Comparison of ENCODE assay signal across 25 cellular contexts in genomic region chr17:62619413-62620155, GRCh38. TPM values are rescaled to one million over a fixed set of nuclear protein-coding genes. Genes with fewer than 3 reads are reported as not detected.
DNase-seq lines count a peak whose midpoint lies in the region; ATAC-seq, FAIRE-seq and TF ChIP-seq lines count a peak whose summit lies in the region.
"Had no signal": no experiment of that assay in that cellular context is flagged by ENCODE, and none has a peak within 500 bp of the region (broad histone marks: within the 10 kb centered on the region; RNA-seq: fewer than 3 reads in every experiment).

No MANE protein-coding gene starts in this region.

- TF ChIP-seq CTCF in astrocyte (IDR thresholded peaks at IDR 0.05; ENCODE audit: insufficient read depth, low read depth, low read length) (no peak), adrenal gland (IDR thresholded peaks at IDR 0.05) (no peak)

- no peak overlapping the region for H3K4me2 ChIP-seq in astrocyte (ENCODE audit: low read length)
- H3K4me2 ChIP-seq: smooth muscle cell had no signal

- peak overlapping the region; percentile 58 for H3K27ac Mint-ChIP-seq in astrocyte (ENCODE audit: unreplicated experiment)
- H3K27ac Mint-ChIP-seq: activated CD4-positive, alpha-beta T cell treated with anti-CD3 and anti-CD28 coated beads for 36 hours had no signal

- H3K4me3 ChIP-seq in astrocyte (ENCODE audit: insufficient read depth, low read depth, low read length) (no peak overlapping the region), adrenal gland (no peak overlapping the region)
- H3K4me3 ChIP-seq: colonic mucosa, SK-N-MC, smooth muscle cell had no signal

- no peak overlapping the region for H3K9ac ChIP-seq in astrocyte (ENCODE audit: low read length)

- H3K36me3 Mint-ChIP-seq in astrocyte (ENCODE audit: low read depth, unreplicated experiment): peaks cover 17% of the 10 kb centered on the region

- no peak for TF ChIP-seq POLR2A in adrenal gland (IDR thresholded peaks at IDR 0.05)

- no peaks in the 10 kb centered on the region for H3K79me2 ChIP-seq in astrocyte (ENCODE audit: insufficient read depth, low read length)

- ATAC-seq in sciatic nerve (peak; percentile 7), left lobe of liver (no peak)
- ATAC-seq: activated CD4-positive, alpha-beta T cell treated with anti-CD3 and anti-CD28 coated beads for 36 hours had no signal

- H3K27ac ChIP-seq in astrocyte (ENCODE audit: low read depth, low read length): no peak overlapping the region
- peak overlapping the region in 1 of 5 donors; percentile 10 for H3K27ac ChIP-seq in adrenal gland
- H3K27ac ChIP-seq: colonic mucosa, SK-N-MC had no signal

- 80 to 88% (median 81%) methylated on average over 9 to 11 of the region's 11 CpGs for WGBS in adrenal gland, 4 donors

- H3K4me1 Mint-ChIP-seq in astrocyte (ENCODE audit: low read depth, unreplicated experiment): peaks cover 37% of the 10 kb centered on the region
- H3K4me1 Mint-ChIP-seq: activated CD4-positive, alpha-beta T cell treated with anti-CD3 and anti-CD28 coated beads for 36 hours had no signal

- intact Hi-C loops in sciatic nerve (cut with DNase I) (no loop called here), adrenal gland (cut with DNase I) (no loop called here)

- no peaks in the 10 kb centered on the region for H3K27me3 ChIP-seq in astrocyte (ENCODE audit: insufficient read depth, low read length)
- no peaks in the 10 kb centered on the region for H3K27me3 ChIP-seq in adrenal gland
- H3K27me3 ChIP-seq: colonic mucosa had no signal

- H3K9me3 Mint-ChIP-seq in astrocyte (ENCODE audit: unreplicated experiment): no peaks in the 10 kb centered on the region
- H3K9me3 Mint-ChIP-seq: activated T-cell treated with anti-CD3 and anti-CD28 coated beads, Interleukin-2, amount 50 U/mL, for 4 hours had no signal

- H3K4me1 ChIP-seq in astrocyte (ENCODE audit: insufficient read depth, low read length) (peaks cover 9% of the 10 kb centered on the region), adrenal gland (replicated peaks in 1 of 2) (peaks cover 0 to 4% of the 10 kb centered on the region in 2 donors)
- H3K4me1 ChIP-seq: colonic mucosa had no signal

- FAIRE-seq in HTR-8/SVneo (lab: Jason Lieb, UNC): peak; percentile 64
- FAIRE-seq in astrocyte (lab: Jason Lieb, UNC): no peak
- FAIRE-seq: GM18507, H54 had no signal

- DNase-seq in HTR-8/SVneo (ENCODE audit: insufficient read length, low spot score) (no peak), astrocyte (ENCODE audit: low read depth) (no peak), islet precursor cell (peak; percentile 52), sciatic nerve (ENCODE audit: low spot score) (no peak), adrenal gland (no peak), left lobe of liver (ENCODE audit: low spot score) (no peak), DMS 273 (lab: John Stamatoyannopoulos, UW; ENCODE audit: unreplicated experiment) (no peak)
- DNase-seq: activated CD4-positive, alpha-beta T cell treated with anti-CD3 and anti-CD28 coated beads for 36 hours; activated naive CD4-positive, alpha-beta T cell; activated T-cell treated with anti-CD3 and anti-CD28 coated beads, Interleukin-2, amount 50 U/mL, for 4 hours; amniotic stem cell; C1 segment of cervical spinal cord; colonic mucosa; DMS79 treated with DMSO at 0.1 percent for 48 hours; effector CD8-positive, alpha-beta T cell; NCI-H1105 treated with DMSO at 0.1 percent for 48 hours; NCI-H1930; NCI-H345; NCI-H748 treated with DMSO at 0.1 percent for 48 hours; stimulated activated CD4-positive, alpha-beta T cell treated with anti-CD3 and anti-CD28 coated beads, Interleukin-2, amount 100 ng/mL, for 24 hours; T-helper 2 cell had no signal

- no peaks in the 10 kb centered on the region for H3K27me3 Mint-ChIP-seq in astrocyte (ENCODE audit: low read depth, unreplicated experiment)
- H3K27me3 Mint-ChIP-seq: activated CD4-positive, alpha-beta T cell treated with anti-CD3 and anti-CD28 coated beads for 36 hours had no signal

- H2AFZ ChIP-seq in astrocyte (ENCODE audit: low read depth, low read length): no peak overlapping the region

- peaks cover 5% of the 10 kb centered on the region for H3K36me3 ChIP-seq in astrocyte (ENCODE audit: insufficient read depth, low read length)
- peaks cover 0 to 11% of the 10 kb centered on the region in 2 donors for H3K36me3 ChIP-seq in adrenal gland (replicated peaks in 1 of 2)
- H3K36me3 ChIP-seq: colonic mucosa had no signal

- H3K4me3 Mint-ChIP-seq in astrocyte (ENCODE audit: unreplicated experiment): no peak overlapping the region
- H3K4me3 Mint-ChIP-seq: activated CD4-positive, alpha-beta T cell treated with anti-CD3 and anti-CD28 coated beads for 36 hours; activated T-cell treated with anti-CD3 and anti-CD28 coated beads, Interleukin-2, amount 50 U/mL, for 4 hours had no signal

- H4K20me1 ChIP-seq in astrocyte (ENCODE audit: insufficient read depth, low read length): peaks cover 13% of the 10 kb centered on the region

- no peaks in the 10 kb centered on the region for H3K9me3 ChIP-seq in astrocyte (ENCODE audit: insufficient read depth, low read depth, low read length)
- H3K9me3 ChIP-seq in adrenal gland (replicated peaks in 1 of 3): no peaks in the 10 kb centered on the region
- H3K9me3 ChIP-seq: colonic mucosa had no signal

RNA-seq across cellular contexts. Expression of gene MRC2, which starts 7.9 kb away (rescaled TPM):
- total RNA-seq in astrocyte: 361 and 588 TPM in 2 replicates
- 111 TPM for total RNA-seq in sciatic nerve
- 10 to 100 TPM; 20.2 to 68.3 (median 46.4) TPM for total RNA-seq in adrenal gland
- polyA plus RNA-seq in adrenal gland: 10 to 100 TPM in 2 of 3 donors, 1 to 10 TPM in 1; 5.2 to 41.3 (median 22.3) TPM
- 2.3 TPM for total RNA-seq in left lobe of liver
